Comparison of ENCODE assay signal across 16 cellular contexts in the genomic region with DNA sequence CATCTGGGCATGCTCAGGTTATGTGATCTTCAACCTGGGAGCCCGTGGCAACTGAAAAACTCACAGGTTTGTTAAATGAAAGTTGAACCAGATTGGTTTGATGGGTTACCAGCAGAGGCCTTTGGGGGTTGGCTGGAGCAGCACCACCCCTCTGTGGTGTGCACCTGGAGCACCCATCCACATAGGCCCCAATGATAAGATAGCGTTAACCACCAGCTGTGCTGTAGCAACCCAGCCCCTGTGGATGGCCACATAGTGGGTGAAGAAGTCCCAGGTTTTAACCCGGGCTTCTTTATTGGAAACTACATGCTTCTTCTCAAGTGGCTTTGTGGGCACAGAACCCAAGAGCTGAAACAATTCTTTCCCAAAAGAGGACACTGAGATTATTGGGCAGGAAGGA.
"Had no signal": no experiment of that assay in that cellular context is flagged by ENCODE, and none has a peak within 500 bp of the region (broad histone marks: within the 10 kb centered on the region; RNA-seq: fewer than 3 reads in every experiment).

No MANE protein-coding gene starts in this region.

- H3K27ac ChIP-seq: heart right ventricle, neural progenitor cell, ovary, psoas muscle, stomach had no signal

- H3K27me3 ChIP-seq: heart right ventricle, neural progenitor cell, ovary, stomach had no signal

- ATAC-seq: activated CD4-positive, CD25-positive, alpha-beta regulatory T cell treated with anti-CD3 and anti-CD28 coated beads, Interleukin-2, amount 50 U/mL, for 24 hours; esophagus mucosa; heart right ventricle; left ventricle myocardium superior; psoas muscle; right cardiac atrium had no signal

- H3K4me2 ChIP-seq: neural progenitor cell had no signal

- DNase-seq: activated CD4-positive, alpha-beta T cell treated with anti-CD3 and anti-CD28 coated beads, Interleukin-2, amount 10 ng/mL, durations not matched to agents 7 days and 5 days; activated naive CD4-positive, alpha-beta T cell treated with anti-CD3 and anti-CD28 coated beads for 36 hours; aorta; cortex of kidney; effector CD4-positive, alpha-beta T cell; heart right ventricle; left ventricle myocardium superior; ovary; psoas muscle; right cardiac atrium; stimulated activated CD4-positive, alpha-beta T cell treated with anti-CD3 and anti-CD28 coated beads, Interleukin-2, amount 100 ng/mL, for 24 hours; stomach; trophoblast cell had no signal

- H3K36me3 ChIP-seq: heart right ventricle, neural progenitor cell, ovary, stomach had no signal

- H3K9ac ChIP-seq: neural progenitor cell had no signal

- H2AFZ ChIP-seq: neural progenitor cell had no signal

- H3K9me3 ChIP-seq: heart right ventricle, ovary, psoas muscle, stomach had no signal

- H3K4me3 ChIP-seq: heart right ventricle, neural progenitor cell, ovary, psoas muscle, stomach had no signal

- H3K4me1 ChIP-seq: heart right ventricle, neural progenitor cell, psoas muscle had no signal
